Comparison of ENCODE assay signal across 1 cellular context in the genomic region with DNA sequence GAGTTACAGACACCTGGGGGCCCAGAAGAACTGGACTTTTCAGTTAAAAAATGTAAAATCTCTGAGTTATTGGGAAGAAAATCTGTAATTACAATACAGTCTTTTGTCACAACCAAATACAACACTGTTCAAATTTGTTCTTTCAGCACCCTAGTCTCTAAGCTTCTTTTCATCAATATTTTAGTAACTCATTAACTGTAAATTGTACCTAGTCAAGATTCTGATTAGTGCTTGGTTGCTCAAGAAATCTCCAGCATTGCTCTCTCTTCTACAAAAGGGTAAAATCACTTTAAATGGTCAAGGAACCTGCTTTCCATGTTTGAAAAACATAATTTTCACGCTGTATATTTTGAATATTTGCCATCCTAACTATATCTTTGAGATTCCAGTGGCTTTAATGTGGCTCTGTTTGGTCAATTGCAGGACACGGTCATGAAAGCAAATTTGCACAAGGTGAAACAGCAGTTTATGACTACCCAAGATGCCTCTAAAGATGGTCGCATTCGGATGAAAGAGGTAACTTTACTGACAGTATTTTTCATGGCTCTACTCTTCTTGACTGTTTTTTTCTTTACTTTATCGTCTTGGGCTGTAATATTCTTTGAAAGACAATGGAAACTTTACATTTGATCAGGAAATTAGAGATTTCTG.
TF ChIP-seq lines count a peak whose summit lies in the region.

No MANE protein-coding gene starts in this region.

TF ChIP-seq in HepG2, 621 proteins besides CTCF, POLR2A, EP300 and RAD21 (continued from another document and continues in another):
- TF ChIP-seq, protein P1, sequence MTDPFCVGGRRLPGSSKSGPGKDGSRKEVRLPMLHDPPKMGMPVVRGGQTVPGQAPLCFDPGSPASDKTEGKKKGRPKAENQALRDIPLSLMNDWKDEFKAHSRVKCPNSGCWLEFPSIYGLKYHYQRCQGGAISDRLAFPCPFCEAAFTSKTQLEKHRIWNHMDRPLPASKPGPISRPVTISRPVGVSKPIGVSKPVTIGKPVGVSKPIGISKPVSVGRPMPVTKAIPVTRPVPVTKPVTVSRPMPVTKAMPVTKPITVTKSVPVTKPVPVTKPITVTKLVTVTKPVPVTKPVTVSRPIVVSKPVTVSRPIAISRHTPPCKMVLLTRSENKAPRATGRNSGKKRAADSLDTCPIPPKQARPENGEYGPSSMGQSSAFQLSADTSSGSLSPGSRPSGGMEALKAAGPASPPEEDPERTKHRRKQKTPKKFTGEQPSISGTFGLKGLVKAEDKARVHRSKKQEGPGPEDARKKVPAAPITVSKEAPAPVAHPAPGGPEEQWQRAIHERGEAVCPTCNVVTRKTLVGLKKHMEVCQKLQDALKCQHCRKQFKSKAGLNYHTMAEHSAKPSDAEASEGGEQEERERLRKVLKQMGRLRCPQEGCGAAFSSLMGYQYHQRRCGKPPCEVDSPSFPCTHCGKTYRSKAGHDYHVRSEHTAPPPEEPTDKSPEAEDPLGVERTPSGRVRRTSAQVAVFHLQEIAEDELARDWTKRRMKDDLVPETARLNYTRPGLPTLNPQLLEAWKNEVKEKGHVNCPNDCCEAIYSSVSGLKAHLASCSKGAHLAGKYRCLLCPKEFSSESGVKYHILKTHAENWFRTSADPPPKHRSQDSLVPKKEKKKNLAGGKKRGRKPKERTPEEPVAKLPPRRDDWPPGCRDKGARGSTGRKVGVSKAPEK (CRISPR knock-in tag; IDR thresholded peaks at IDR 0.05; ENCODE audit: borderline replicate concordance), result no peak
- TF ChIP-seq, protein P2, sequence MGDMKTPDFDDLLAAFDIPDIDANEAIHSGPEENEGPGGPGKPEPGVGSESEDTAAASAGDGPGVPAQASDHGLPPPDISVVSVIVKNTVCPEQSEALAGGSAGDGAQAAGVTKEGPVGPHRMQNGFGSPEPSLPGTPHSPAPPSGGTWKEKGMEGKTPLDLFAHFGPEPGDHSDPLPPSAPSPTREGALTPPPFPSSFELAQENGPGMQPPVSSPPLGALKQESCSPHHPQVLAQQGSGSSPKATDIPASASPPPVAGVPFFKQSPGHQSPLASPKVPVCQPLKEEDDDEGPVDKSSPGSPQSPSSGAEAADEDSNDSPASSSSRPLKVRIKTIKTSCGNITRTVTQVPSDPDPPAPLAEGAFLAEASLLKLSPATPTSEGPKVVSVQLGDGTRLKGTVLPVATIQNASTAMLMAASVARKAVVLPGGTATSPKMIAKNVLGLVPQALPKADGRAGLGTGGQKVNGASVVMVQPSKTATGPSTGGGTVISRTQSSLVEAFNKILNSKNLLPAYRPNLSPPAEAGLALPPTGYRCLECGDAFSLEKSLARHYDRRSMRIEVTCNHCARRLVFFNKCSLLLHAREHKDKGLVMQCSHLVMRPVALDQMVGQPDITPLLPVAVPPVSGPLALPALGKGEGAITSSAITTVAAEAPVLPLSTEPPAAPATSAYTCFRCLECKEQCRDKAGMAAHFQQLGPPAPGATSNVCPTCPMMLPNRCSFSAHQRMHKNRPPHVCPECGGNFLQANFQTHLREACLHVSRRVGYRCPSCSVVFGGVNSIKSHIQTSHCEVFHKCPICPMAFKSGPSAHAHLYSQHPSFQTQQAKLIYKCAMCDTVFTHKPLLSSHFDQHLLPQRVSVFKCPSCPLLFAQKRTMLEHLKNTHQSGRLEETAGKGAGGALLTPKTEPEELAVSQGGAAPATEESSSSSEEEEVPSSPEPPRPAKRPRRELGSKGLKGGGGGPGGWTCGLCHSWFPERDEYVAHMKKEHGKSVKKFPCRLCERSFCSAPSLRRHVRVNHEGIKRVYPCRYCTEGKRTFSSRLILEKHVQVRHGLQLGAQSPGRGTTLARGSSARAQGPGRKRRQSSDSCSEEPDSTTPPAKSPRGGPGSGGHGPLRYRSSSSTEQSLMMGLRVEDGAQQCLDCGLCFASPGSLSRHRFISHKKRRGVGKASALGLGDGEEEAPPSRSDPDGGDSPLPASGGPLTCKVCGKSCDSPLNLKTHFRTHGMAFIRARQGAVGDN (CRISPR knock-in tag; IDR thresholded peaks at IDR 0.05), result no peak
- TF ChIP-seq ZNF841 (CRISPR knock-in tag; IDR thresholded peaks at IDR 0.05; ENCODE audit: borderline replicate concordance) (no peak), TCF7 (IDR thresholded peaks at IDR 0.05; ENCODE audit: low read depth) (peak; percentile 35; the same call in 1 of the 2 replicates), EEA1 (CRISPR knock-in tag; IDR thresholded peaks at IDR 0.05; ENCODE audit: borderline replicate concordance) (no peak), SP140L (CRISPR knock-in tag; IDR thresholded peaks at IDR 0.05; ENCODE audit: borderline replicate concordance) (no peak), ZNF772 (CRISPR knock-in tag; IDR thresholded peaks at IDR 0.05) (no peak), FOXO1 (CRISPR knock-in tag; IDR thresholded peaks at IDR 0.05) (no peak), ARNTL (CRISPR knock-in tag; IDR thresholded peaks at IDR 0.05) (no peak), SOX13 (IDR thresholded peaks at IDR 0.05) (no peak), SOX13 (CRISPR knock-in tag; conservative IDR thresholded peaks at IDR 0.05 in 1 of 2, IDR thresholded peaks at IDR 0.05 in 1 of 2) (peak in 1 of 2 experiments; percentile 74; a peak in 2 of 4 replicates), HOXA7 (CRISPR knock-in tag; IDR thresholded peaks at IDR 0.05) (no peak), GTF2F1 (IDR thresholded peaks at IDR 0.05; ENCODE audit: low read length) (no peak), ZNF234 (CRISPR knock-in tag; conservative IDR thresholded peaks at IDR 0.05) (no peak), HNRNPH1 (optimal IDR thresholded peaks at IDR 0.05; ENCODE audit: low read depth, low read length) (no peak), ZSCAN22 (CRISPR knock-in tag; IDR thresholded peaks at IDR 0.05) (no peak), HOXD1 (CRISPR knock-in tag; IDR thresholded peaks at IDR 0.05) (no peak), NFIC (IDR thresholded peaks at IDR 0.05; ENCODE audit: low read length) (peak; percentile 50; the same call in 1 of the 2 replicates), NFE2L2 (IDR thresholded peaks at IDR 0.05; ENCODE audit: low read length) (no peak), ZNF788 (CRISPR knock-in tag; IDR thresholded peaks at IDR 0.05; ENCODE audit: borderline replicate concordance) (no peak), ZNF557 (CRISPR knock-in tag; IDR thresholded peaks at IDR 0.05) (no peak), ZBTB3 (CRISPR knock-in tag; IDR thresholded peaks at IDR 0.05; ENCODE audit: borderline replicate concordance, low read depth) (no peak), TEAD3 (CRISPR knock-in tag; optimal IDR thresholded peaks at IDR 0.05; ENCODE audit: borderline replicate concordance) (no peak), ONECUT2 (CRISPR knock-in tag; IDR thresholded peaks at IDR 0.05) (peak; percentile 92), RFX1 (IDR thresholded peaks at IDR 0.05) (no peak), HNRNPK (IDR thresholded peaks at IDR 0.05; ENCODE audit: low read depth, low read length, poor library complexity, severe bottlenecking) (no peak), SMARCE1 (IDR thresholded peaks at IDR 0.05; ENCODE audit: borderline replicate concordance) (no peak), ZSCAN30 (CRISPR knock-in tag; IDR thresholded peaks at IDR 0.05) (no peak), PRMT3 (CRISPR knock-in tag; IDR thresholded peaks at IDR 0.05; ENCODE audit: borderline replicate concordance, low read depth) (no peak), DMAP1 (CRISPR knock-in tag; IDR thresholded peaks at IDR 0.05) (0 out of 2 replicates have a peak, but pooled peaks have one; percentile 33), RAD51 (IDR thresholded peaks at IDR 0.05; ENCODE audit: borderline replicate concordance) (no peak), SP5 (CRISPR knock-in tag; IDR thresholded peaks at IDR 0.05; ENCODE audit: borderline replicate concordance, low read depth) (no peak), ZNF263 (CRISPR knock-in tag; IDR thresholded peaks at IDR 0.05) (no peak), ZNF282 (IDR thresholded peaks at IDR 0.05; ENCODE audit: partially characterized antibody) (no peak), GFI1 (CRISPR knock-in tag; IDR thresholded peaks at IDR 0.05; ENCODE audit: borderline replicate concordance) (peak; percentile 73), THAP11 (CRISPR knock-in tag; IDR thresholded peaks at IDR 0.05) (0 out of 2 replicates have a peak, but pooled peaks have one; percentile 18), SMAD3 (CRISPR knock-in tag; IDR thresholded peaks at IDR 0.05) (peak; percentile 36; the same call in 1 of the 2 replicates), ZNF615 (CRISPR knock-in tag; IDR thresholded peaks at IDR 0.05; ENCODE audit: borderline replicate concordance) (no peak), SSRP1 (CRISPR knock-in tag; IDR thresholded peaks at IDR 0.05) (no peak; the same call in 1 of the 2 replicates)
- TF ChIP-seq, protein P3, sequence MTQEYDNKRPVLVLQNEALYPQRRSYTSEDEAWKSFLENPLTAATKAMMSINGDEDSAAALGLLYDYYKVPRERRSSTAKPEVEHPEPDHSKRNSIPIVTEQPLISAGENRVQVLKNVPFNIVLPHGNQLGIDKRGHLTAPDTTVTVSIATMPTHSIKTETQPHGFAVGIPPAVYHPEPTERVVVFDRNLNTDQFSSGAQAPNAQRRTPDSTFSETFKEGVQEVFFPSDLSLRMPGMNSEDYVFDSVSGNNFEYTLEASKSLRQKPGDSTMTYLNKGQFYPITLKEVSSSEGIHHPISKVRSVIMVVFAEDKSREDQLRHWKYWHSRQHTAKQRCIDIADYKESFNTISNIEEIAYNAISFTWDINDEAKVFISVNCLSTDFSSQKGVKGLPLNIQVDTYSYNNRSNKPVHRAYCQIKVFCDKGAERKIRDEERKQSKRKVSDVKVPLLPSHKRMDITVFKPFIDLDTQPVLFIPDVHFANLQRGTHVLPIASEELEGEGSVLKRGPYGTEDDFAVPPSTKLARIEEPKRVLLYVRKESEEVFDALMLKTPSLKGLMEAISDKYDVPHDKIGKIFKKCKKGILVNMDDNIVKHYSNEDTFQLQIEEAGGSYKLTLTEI (CRISPR knock-in tag; conservative IDR thresholded peaks at IDR 0.05), result no peak
- TF ChIP-seq, protein P4, sequence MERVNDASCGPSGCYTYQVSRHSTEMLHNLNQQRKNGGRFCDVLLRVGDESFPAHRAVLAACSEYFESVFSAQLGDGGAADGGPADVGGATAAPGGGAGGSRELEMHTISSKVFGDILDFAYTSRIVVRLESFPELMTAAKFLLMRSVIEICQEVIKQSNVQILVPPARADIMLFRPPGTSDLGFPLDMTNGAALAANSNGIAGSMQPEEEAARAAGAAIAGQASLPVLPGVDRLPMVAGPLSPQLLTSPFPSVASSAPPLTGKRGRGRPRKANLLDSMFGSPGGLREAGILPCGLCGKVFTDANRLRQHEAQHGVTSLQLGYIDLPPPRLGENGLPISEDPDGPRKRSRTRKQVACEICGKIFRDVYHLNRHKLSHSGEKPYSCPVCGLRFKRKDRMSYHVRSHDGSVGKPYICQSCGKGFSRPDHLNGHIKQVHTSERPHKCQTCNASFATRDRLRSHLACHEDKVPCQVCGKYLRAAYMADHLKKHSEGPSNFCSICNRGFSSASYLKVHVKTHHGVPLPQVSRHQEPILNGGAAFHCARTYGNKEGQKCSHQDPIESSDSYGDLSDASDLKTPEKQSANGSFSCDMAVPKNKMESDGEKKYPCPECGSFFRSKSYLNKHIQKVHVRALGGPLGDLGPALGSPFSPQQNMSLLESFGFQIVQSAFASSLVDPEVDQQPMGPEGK (CRISPR knock-in tag; IDR thresholded peaks at IDR 0.05), result no peak
- TF ChIP-seq, protein P5, sequence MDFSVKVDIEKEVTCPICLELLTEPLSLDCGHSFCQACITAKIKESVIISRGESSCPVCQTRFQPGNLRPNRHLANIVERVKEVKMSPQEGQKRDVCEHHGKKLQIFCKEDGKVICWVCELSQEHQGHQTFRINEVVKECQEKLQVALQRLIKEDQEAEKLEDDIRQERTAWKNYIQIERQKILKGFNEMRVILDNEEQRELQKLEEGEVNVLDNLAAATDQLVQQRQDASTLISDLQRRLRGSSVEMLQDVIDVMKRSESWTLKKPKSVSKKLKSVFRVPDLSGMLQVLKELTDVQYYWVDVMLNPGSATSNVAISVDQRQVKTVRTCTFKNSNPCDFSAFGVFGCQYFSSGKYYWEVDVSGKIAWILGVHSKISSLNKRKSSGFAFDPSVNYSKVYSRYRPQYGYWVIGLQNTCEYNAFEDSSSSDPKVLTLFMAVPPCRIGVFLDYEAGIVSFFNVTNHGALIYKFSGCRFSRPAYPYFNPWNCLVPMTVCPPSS (IDR thresholded peaks at IDR 0.05), result no peak
- TF ChIP-seq, protein P6, sequence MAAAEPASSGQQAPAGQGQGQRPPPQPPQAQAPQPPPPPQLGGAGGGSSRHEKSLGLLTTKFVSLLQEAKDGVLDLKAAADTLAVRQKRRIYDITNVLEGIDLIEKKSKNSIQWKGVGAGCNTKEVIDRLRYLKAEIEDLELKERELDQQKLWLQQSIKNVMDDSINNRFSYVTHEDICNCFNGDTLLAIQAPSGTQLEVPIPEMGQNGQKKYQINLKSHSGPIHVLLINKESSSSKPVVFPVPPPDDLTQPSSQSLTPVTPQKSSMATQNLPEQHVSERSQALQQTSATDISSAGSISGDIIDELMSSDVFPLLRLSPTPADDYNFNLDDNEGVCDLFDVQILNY (CRISPR knock-in tag; conservative IDR thresholded peaks at IDR 0.05), result no peak
- TF ChIP-seq, protein P7, sequence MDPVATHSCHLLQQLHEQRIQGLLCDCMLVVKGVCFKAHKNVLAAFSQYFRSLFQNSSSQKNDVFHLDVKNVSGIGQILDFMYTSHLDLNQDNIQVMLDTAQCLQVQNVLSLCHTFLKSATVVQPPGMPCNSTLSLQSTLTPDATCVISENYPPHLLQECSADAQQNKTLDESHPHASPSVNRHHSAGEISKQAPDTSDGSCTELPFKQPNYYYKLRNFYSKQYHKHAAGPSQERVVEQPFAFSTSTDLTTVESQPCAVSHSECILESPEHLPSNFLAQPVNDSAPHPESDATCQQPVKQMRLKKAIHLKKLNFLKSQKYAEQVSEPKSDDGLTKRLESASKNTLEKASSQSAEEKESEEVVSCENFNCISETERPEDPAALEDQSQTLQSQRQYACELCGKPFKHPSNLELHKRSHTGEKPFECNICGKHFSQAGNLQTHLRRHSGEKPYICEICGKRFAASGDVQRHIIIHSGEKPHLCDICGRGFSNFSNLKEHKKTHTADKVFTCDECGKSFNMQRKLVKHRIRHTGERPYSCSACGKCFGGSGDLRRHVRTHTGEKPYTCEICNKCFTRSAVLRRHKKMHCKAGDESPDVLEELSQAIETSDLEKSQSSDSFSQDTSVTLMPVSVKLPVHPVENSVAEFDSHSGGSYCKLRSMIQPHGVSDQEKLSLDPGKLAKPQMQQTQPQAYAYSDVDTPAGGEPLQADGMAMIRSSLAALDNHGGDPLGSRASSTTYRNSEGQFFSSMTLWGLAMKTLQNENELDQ (CRISPR knock-in tag; IDR thresholded peaks at IDR 0.05; ENCODE audit: borderline replicate concordance), result no peak
- TF ChIP-seq, protein P8, sequence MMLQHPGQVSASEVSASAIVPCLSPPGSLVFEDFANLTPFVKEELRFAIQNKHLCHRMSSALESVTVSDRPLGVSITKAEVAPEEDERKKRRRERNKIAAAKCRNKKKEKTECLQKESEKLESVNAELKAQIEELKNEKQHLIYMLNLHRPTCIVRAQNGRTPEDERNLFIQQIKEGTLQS (CRISPR knock-in tag; IDR thresholded peaks at IDR 0.05), result no peak
